Comparison of ENCODE assay signal across 8 cellular contexts in genomic region chr12:116143883-116144266, GRCh38.
DNase-seq lines count a peak whose midpoint lies in the region; ATAC-seq and TF ChIP-seq lines count a peak whose summit lies in the region.

No MANE protein-coding gene starts in this region.

- no peaks in the 10 kb centered on the region for H3K9me3 Mint-ChIP-seq in T-helper 1 cell treated with Interleukin-12 subunit alpha and Interleukin-12 subunit beta and Interleukin-4 antibody, amounts not matched to agents 30 μg/mL and 1 μg/mL, for 36 hours
- no peaks in the 10 kb centered on the region for H3K9me3 Mint-ChIP-seq in stimulated activated effector memory CD8-positive, alpha-beta T cell treated with anti-CD3 and anti-CD28 coated beads, Interleukin-12 subunit alpha, Interleukin-12 subunit beta, amount 100 ng/mL, for 72 hours

- H3K36me3 Mint-ChIP-seq in T-helper 1 cell treated with Interleukin-12 subunit alpha and Interleukin-12 subunit beta and Interleukin-4 antibody, amounts not matched to agents 30 μg/mL and 1 μg/mL, for 36 hours (ENCODE audit: low read depth): no peaks in the 10 kb centered on the region
- H3K36me3 Mint-ChIP-seq in stimulated activated effector memory CD8-positive, alpha-beta T cell treated with anti-CD3 and anti-CD28 coated beads, Interleukin-12 subunit alpha, Interleukin-12 subunit beta, amount 100 ng/mL, for 72 hours: peaks cover 6% of the 10 kb centered on the region

- no peak overlapping the region for H3K4me3 Mint-ChIP-seq in T-helper 1 cell treated with Interleukin-12 subunit alpha and Interleukin-12 subunit beta and Interleukin-4 antibody, amounts not matched to agents 30 μg/mL and 1 μg/mL, for 36 hours
- H3K4me3 Mint-ChIP-seq in stimulated activated effector memory CD8-positive, alpha-beta T cell treated with anti-CD3 and anti-CD28 coated beads, Interleukin-12 subunit alpha, Interleukin-12 subunit beta, amount 100 ng/mL, for 72 hours: peak overlapping the region; percentile 21

- H3K27me3 Mint-ChIP-seq in T-helper 1 cell treated with Interleukin-12 subunit alpha and Interleukin-12 subunit beta and Interleukin-4 antibody, amounts not matched to agents 30 μg/mL and 1 μg/mL, for 36 hours (ENCODE audit: low read depth): no peaks in the 10 kb centered on the region

- ATAC-seq in SK-N-SH treated with all-trans-retinoic acid at 6 μM for 48 hours (peak; percentile 81), HG03025 (IDR thresholded peaks at IDR 0.05; ENCODE audit: low FRiP score, unreplicated experiment) (no peak)
- ATAC-seq in stimulated activated effector memory CD8-positive, alpha-beta T cell treated with anti-CD3 and anti-CD28 coated beads, Interleukin-12 subunit alpha, Interleukin-12 subunit beta, amount 100 ng/mL, for 72 hours: peak; percentile 19

- peaks cover 42% of the 10 kb centered on the region for H3K4me1 Mint-ChIP-seq in T-helper 1 cell treated with Interleukin-12 subunit alpha and Interleukin-12 subunit beta and Interleukin-4 antibody, amounts not matched to agents 30 μg/mL and 1 μg/mL, for 36 hours (ENCODE audit: low read depth)
- H3K4me1 Mint-ChIP-seq in stimulated activated effector memory CD8-positive, alpha-beta T cell treated with anti-CD3 and anti-CD28 coated beads, Interleukin-12 subunit alpha, Interleukin-12 subunit beta, amount 100 ng/mL, for 72 hours: peaks cover 50% of the 10 kb centered on the region

- peak overlapping the region; percentile 68 for H3K27ac Mint-ChIP-seq in T-helper 1 cell treated with Interleukin-12 subunit alpha and Interleukin-12 subunit beta and Interleukin-4 antibody, amounts not matched to agents 30 μg/mL and 1 μg/mL, for 36 hours
- peak overlapping the region; percentile 66 for H3K27ac Mint-ChIP-seq in stimulated activated effector memory CD8-positive, alpha-beta T cell treated with anti-CD3 and anti-CD28 coated beads, Interleukin-12 subunit alpha, Interleukin-12 subunit beta, amount 100 ng/mL, for 72 hours

- DNase-seq in T-helper 1 cell: no peak
- peak; percentile 47 for DNase-seq in glomerular visceral epithelial cell (ENCODE audit: extremely low spot score)
- no peak for DNase-seq in stimulated activated effector memory CD8-positive, alpha-beta T cell treated with anti-CD3 and anti-CD28 coated beads, Interleukin-12 subunit alpha, Interleukin-12 subunit beta, amount 100 ng/mL, for 72 hours (ENCODE audit: low spot score in 2 of 2)
- DNase-seq in stimulated activated CD4-positive, alpha-beta T cell treated with anti-CD3 and anti-CD28 coated beads, Interleukin-1b, Interleukin-23, amount 100 ng/mL, for 48 hours: no peak
- no peak for DNase-seq in activated CD4-positive, CD25-positive, alpha-beta regulatory T cell (lab: John Stamatoyannopoulos, UW)

TF ChIP-seq in SK-N-SH treated with all-trans-retinoic acid at 6 μM for 48 hours, 23 proteins besides CTCF, POLR2A, EP300 and RAD21:
- no peak for TF ChIP-seq PPARA (CRISPR knock-in tag; IDR thresholded peaks at IDR 0.05; ENCODE audit: borderline replicate concordance)
- TF ChIP-seq, protein P1, sequence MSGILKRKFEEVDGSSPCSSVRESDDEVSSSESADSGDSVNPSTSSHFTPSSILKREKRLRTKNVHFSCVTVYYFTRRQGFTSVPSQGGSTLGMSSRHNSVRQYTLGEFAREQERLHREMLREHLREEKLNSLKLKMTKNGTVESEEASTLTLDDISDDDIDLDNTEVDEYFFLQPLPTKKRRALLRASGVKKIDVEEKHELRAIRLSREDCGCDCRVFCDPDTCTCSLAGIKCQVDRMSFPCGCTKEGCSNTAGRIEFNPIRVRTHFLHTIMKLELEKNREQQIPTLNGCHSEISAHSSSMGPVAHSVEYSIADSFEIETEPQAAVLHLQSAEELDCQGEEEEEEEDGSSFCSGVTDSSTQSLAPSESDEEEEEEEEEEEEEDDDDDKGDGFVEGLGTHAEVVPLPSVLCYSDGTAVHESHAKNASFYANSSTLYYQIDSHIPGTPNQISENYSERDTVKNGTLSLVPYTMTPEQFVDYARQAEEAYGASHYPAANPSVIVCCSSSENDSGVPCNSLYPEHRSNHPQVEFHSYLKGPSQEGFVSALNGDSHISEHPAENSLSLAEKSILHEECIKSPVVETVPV (CRISPR knock-in tag; IDR thresholded peaks at IDR 0.05): no peak
- no peak for TF ChIP-seq ZFP3 (CRISPR knock-in tag; IDR thresholded peaks at IDR 0.05)
- no peak for TF ChIP-seq PATZ1 (CRISPR knock-in tag; IDR thresholded peaks at IDR 0.05; ENCODE audit: borderline replicate concordance)
- TF ChIP-seq GLIS3 (CRISPR knock-in tag; IDR thresholded peaks at IDR 0.05): no peak
- TF ChIP-seq SNAI2 (CRISPR knock-in tag; IDR thresholded peaks at IDR 0.05): no peak
- TF ChIP-seq ARNTL (CRISPR knock-in tag; IDR thresholded peaks at IDR 0.05; ENCODE audit: borderline replicate concordance, low read depth): no peak
- TF ChIP-seq ZC3H10 (CRISPR knock-in tag; IDR thresholded peaks at IDR 0.05): no peak
- TF ChIP-seq TOX (CRISPR knock-in tag; IDR thresholded peaks at IDR 0.05; ENCODE audit: borderline replicate concordance): no peak
- no peak for TF ChIP-seq ESRRG (CRISPR knock-in tag; IDR thresholded peaks at IDR 0.05)
- TF ChIP-seq, protein P2, sequence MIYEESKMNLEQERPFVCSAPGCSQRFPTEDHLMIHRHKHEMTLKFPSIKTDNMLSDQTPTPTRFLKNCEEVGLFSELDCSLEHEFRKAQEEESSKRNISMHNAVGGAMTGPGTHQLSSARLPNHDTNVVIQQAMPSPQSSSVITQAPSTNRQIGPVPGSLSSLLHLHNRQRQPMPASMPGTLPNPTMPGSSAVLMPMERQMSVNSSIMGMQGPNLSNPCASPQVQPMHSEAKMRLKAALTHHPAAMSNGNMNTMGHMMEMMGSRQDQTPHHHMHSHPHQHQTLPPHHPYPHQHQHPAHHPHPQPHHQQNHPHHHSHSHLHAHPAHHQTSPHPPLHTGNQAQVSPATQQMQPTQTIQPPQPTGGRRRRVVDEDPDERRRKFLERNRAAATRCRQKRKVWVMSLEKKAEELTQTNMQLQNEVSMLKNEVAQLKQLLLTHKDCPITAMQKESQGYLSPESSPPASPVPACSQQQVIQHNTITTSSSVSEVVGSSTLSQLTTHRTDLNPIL (CRISPR knock-in tag; IDR thresholded peaks at IDR 0.05; ENCODE audit: low read depth): no peak
- no peak for TF ChIP-seq TCF4 (CRISPR knock-in tag; IDR thresholded peaks at IDR 0.05; ENCODE audit: borderline replicate concordance)
- TF ChIP-seq CSDC2 (CRISPR knock-in tag; IDR thresholded peaks at IDR 0.05): no peak
- TF ChIP-seq BACH2 (CRISPR knock-in tag; IDR thresholded peaks at IDR 0.05; ENCODE audit: borderline replicate concordance): no peak
- no peak for TF ChIP-seq OSR1 (CRISPR knock-in tag; IDR thresholded peaks at IDR 0.05)
- TF ChIP-seq ZNF8 (CRISPR knock-in tag; IDR thresholded peaks at IDR 0.05): no peak
- no peak for TF ChIP-seq ZNF565 (CRISPR knock-in tag; conservative IDR thresholded peaks at IDR 0.05; ENCODE audit: low read depth)
- TF ChIP-seq ZNF70 (CRISPR knock-in tag; IDR thresholded peaks at IDR 0.05): no peak
TF ChIP-seq in SK-N-SH treated with all-trans-retinoic acid at 6 μM for 48 hours: peak in this region for 0.
